In genomic region chr4:156137971-156138581, GRCh38 we compare ENCODE assay signal across 12 cellular contexts.
DNase-seq lines count a peak whose midpoint lies in the region; ATAC-seq and TF ChIP-seq lines count a peak whose summit lies in the region.
"Had no signal": no experiment of that assay in that cellular context is flagged by ENCODE, and none has a peak within 500 bp of the region (broad histone marks: within the 10 kb centered on the region; RNA-seq: fewer than 3 reads in every experiment).

No MANE protein-coding gene starts in this region.

- H3K9me3 ChIP-seq in BE2C: no peaks in the 10 kb centered on the region
- H3K9me3 ChIP-seq: SK-N-SH, thoracic aorta had no signal

- peak; percentile 62 for DNase-seq in DMS153 treated with DMSO at 0.1 percent for 48 hours (lab: John Stamatoyannopoulos, UW; ENCODE audit: unreplicated experiment)
- DNase-seq in NCI-H2227 (lab: John Stamatoyannopoulos, UW; ENCODE audit: unreplicated experiment): peak; percentile 23
- DNase-seq in occipital lobe (lab: John Stamatoyannopoulos, UW): peak; percentile 33
- no peak for DNase-seq in BE2C
- no peak for DNase-seq in left ventricle myocardium superior
- DNase-seq in GM10266 (ENCODE audit: extremely low spot score): no peak
- DNase-seq in CD1c-positive myeloid dendritic cell (ENCODE audit: extremely low spot score): no peak
- DNase-seq: OCI-M1, SK-N-SH had no signal

- ATAC-seq in left ventricle myocardium superior: no peak
- ATAC-seq: activated T-helper 17 cell treated with anti-CD3 and anti-CD28 coated beads, Interleukin-2, amount 50 U/mL, for 72 hours had no signal

- intact Hi-C loops in left ventricle myocardium superior (cut with micrococcal nuclease): no loop called here

- no peaks in the 10 kb centered on the region for H3K36me3 ChIP-seq in BE2C
- H3K36me3 ChIP-seq: thoracic aorta had no signal

- H3K27me3 ChIP-seq in BE2C: no peaks in the 10 kb centered on the region

- H3K27ac ChIP-seq in cingulate gyrus (ENCODE audit: low read depth, low read length): peak overlapping the region; percentile 41
- H3K27ac ChIP-seq: thoracic aorta had no signal

- no peak overlapping the region for H3K4me3 ChIP-seq in BE2C (ENCODE audit: low read depth, low read length)
- H3K4me3 ChIP-seq: thoracic aorta had no signal

- H3K4me1 ChIP-seq in BE2C: no peaks in the 10 kb centered on the region

- TF ChIP-seq CTCF in BE2C (IDR thresholded peaks at IDR 0.05; ENCODE audit: low read depth, low read length) (no peak), GM10266 (IDR thresholded peaks at IDR 0.05; ENCODE audit: control insufficient read depth, insufficient read depth, low read depth, missing control alignments) (no peak)

Comparison
In these comparisons a context has a peak if more than half of its experiments do, and no peak if none do; other contexts are left out.
1. DNase-seq: peak in DMS153 treated with DMSO at 0.1 percent for 48 hours (single experiment), NCI-H2227 (single experiment) and occipital lobe (single experiment); none in BE2C (single experiment), left ventricle myocardium superior (single experiment), GM10266 (single experiment) and CD1c-positive myeloid dendritic cell (single experiment).